In the genomic region with DNA sequence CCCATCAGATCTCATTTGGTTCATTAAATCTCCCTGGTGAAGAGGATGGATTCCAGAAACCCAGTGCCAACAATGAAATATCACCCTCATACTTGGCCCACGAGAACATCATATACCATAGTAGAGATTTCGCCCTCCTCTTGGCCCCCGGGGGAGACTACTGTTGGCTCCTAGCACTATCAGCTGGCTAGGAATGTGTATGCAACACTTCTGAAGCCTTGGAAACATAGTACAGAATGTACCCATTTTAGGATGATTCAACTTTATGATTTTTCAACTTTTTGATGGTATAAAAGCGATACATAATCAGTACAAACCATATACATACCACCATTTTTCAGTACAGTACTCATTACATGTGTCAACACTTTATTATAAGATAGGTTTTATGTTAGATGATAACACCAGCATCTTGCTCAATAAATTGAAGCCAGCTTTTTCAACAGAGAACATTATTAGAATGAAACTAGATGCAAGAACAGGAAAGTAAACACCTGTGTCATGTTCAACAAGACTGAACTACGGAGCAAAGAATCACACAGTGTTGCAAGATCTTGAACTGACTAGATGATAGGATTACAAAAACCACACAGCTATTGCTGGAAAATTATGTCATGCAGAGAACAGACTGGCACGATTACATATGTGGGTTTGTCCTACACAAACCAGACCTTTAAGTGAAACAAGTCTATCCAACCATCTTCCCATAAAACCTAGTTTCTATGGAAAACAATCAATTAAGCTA, we compare ENCODE assay signal across 11 cellular contexts. TPM values are rescaled to one million over a fixed set of nuclear protein-coding genes. Genes with fewer than 3 reads are reported as not detected.
DNase-seq lines count a peak whose midpoint lies in the region; ATAC-seq and TF ChIP-seq lines count a peak whose summit lies in the region.
"Had no signal": no experiment of that assay in that cellular context is flagged by ENCODE, and none has a peak within 500 bp of the region (broad histone marks: within the 10 kb centered on the region; RNA-seq: fewer than 3 reads in every experiment).

No MANE protein-coding gene starts in this region.

- H3K9me3 ChIP-seq in SK-N-SH: no peaks in the 10 kb centered on the region
- no peaks in the 10 kb centered on the region for H3K9me3 ChIP-seq in stomach

- H3K9me3 Mint-ChIP-seq in activated CD4-positive, alpha-beta T cell treated with anti-CD3 and anti-CD28 coated beads, Interleukin-2, amount 10 ng/mL, durations not matched to agents 7 days and 5 days: no peaks in the 10 kb centered on the region
- H3K9me3 Mint-ChIP-seq: CD14-positive monocyte, neural progenitor cell had no signal

- H3K4me3 Mint-ChIP-seq in activated CD4-positive, alpha-beta T cell treated with anti-CD3 and anti-CD28 coated beads, Interleukin-2, amount 10 ng/mL, durations not matched to agents 7 days and 5 days: no peak overlapping the region
- H3K4me3 Mint-ChIP-seq: CD14-positive monocyte, neural progenitor cell had no signal

- DNase-seq in left cardiac atrium (no peak), cardiac septum (ENCODE audit: low spot score) (no peak), SK-N-SH (no peak), foreskin keratinocyte (peak; percentile 80 to 83), midbrain (lab: John Stamatoyannopoulos, UW) (no peak), stomach (no peak)
- DNase-seq in activated CD4-positive, alpha-beta T cell treated with anti-CD3 and anti-CD28 coated beads, Interleukin-2, amount 10 ng/mL, durations not matched to agents 7 days and 5 days: no peak
- DNase-seq in activated T-cell treated with anti-CD3 and anti-CD28 coated beads, Interleukin-2, amount 50 U/mL, for 48 hours: no peak
- DNase-seq: NCI-H1436 treated with DMSO at 0.1 percent for 48 hours had no signal

- H3K36me3 ChIP-seq in SK-N-SH (replicated peaks in 1 of 2; ENCODE audit: control insufficient read depth in 1 of 2, insufficient read depth in 2 of 2, low read length in 1 of 2): peaks cover 6 to 22% of the 10 kb centered on the region in 2 experiments
- peaks cover 30 to 38% (median 35%) of the 10 kb centered on the region in 4 donors for H3K36me3 ChIP-seq in stomach
- H3K36me3 ChIP-seq: neural progenitor cell had no signal

- H3K27me3 Mint-ChIP-seq in activated CD4-positive, alpha-beta T cell treated with anti-CD3 and anti-CD28 coated beads, Interleukin-2, amount 10 ng/mL, durations not matched to agents 7 days and 5 days: no peaks in the 10 kb centered on the region

- H3K9ac ChIP-seq in SK-N-SH: no peak overlapping the region
- H3K9ac ChIP-seq: neural progenitor cell had no signal

- no peak for TF ChIP-seq POLR2A in stomach (IDR thresholded peaks at IDR 0.05)

- peaks cover 31% of the 10 kb centered on the region for H3F3A ChIP-seq in SK-N-SH (replicated peaks; ENCODE audit: insufficient read depth)

- ATAC-seq in left cardiac atrium: peak; percentile 47 to 69
- peak; percentile 15 for ATAC-seq in foreskin keratinocyte

- H3K27me3 ChIP-seq in SK-N-SH (ENCODE audit: insufficient read depth) (no peaks in the 10 kb centered on the region), foreskin keratinocyte (no peaks in the 10 kb centered on the region), stomach (no peaks in the 10 kb centered on the region)
- H3K27me3 ChIP-seq: neural progenitor cell had no signal

- TF ChIP-seq EP300 in SK-N-SH (IDR thresholded peaks at IDR 0.05; ENCODE audit: borderline replicate concordance in 1 of 2, low read depth in 1 of 2, low read length in 1 of 2) (no peak), stomach (IDR thresholded peaks at IDR 0.05) (no peak)

- TF ChIP-seq RAD21 in SK-N-SH (IDR thresholded peaks at IDR 0.05; ENCODE audit: low read length): no peak

- H3K4me1 ChIP-seq in SK-N-SH (ENCODE audit: control insufficient read depth in 1 of 2, insufficient read depth in 2 of 2, low read depth in 1 of 2, low read length in 1 of 2) (peaks cover 2 to 5% of the 10 kb centered on the region in 2 experiments; a peak in 3 of 4 replicates), foreskin keratinocyte (peaks cover 4% of the 10 kb centered on the region), stomach (no peaks in the 10 kb centered on the region)
- H3K4me1 ChIP-seq: neural progenitor cell had no signal

- H3K9me2 ChIP-seq in SK-N-SH: no peaks in the 10 kb centered on the region

- H3K36me3 Mint-ChIP-seq in activated CD4-positive, alpha-beta T cell treated with anti-CD3 and anti-CD28 coated beads, Interleukin-2, amount 10 ng/mL, durations not matched to agents 7 days and 5 days (ENCODE audit: low read depth): peaks cover 16% of the 10 kb centered on the region

- WGBS in SK-N-SH (ENCODE audit: low lambda C conversion rate): 63% methylated on average over 6 of the region's 6 CpGs
- WGBS in stomach, 5 donors: 68 to 81% (median 75%) methylated on average over 6 of the region's 6 CpGs

- H3K27ac ChIP-seq in SK-N-SH (ENCODE audit: low read depth in 2 of 2, low read length in 1 of 2): peak overlapping the region in 1 of 2 experiments; percentile 16; a peak in 2 of 4 replicates
- no peak overlapping the region for H3K27ac ChIP-seq in foreskin keratinocyte
- H3K27ac ChIP-seq in stomach: no peak overlapping the region
- H3K27ac ChIP-seq: neural progenitor cell had no signal

- no peak overlapping the region for H3K27ac Mint-ChIP-seq in activated CD4-positive, alpha-beta T cell treated with anti-CD3 and anti-CD28 coated beads, Interleukin-2, amount 10 ng/mL, durations not matched to agents 7 days and 5 days
- H3K27ac Mint-ChIP-seq: neural progenitor cell had no signal

- H3K4me3 ChIP-seq in SK-N-SH (ENCODE audit: low read depth in 2 of 2, low read length in 1 of 2) (no peak overlapping the region), stomach (no peak overlapping the region)
- H3K4me3 ChIP-seq: neural progenitor cell had no signal

- TF ChIP-seq CTCF in SK-N-SH (IDR thresholded peaks at IDR 0.05): no peak
- TF ChIP-seq CTCF in foreskin keratinocyte (conservative IDR thresholded peaks at IDR 0.05): no peak
- TF ChIP-seq CTCF in stomach (IDR thresholded peaks at IDR 0.05): no peak

- H3K4me2 ChIP-seq in SK-N-SH: no peak overlapping the region
- H3K4me2 ChIP-seq: neural progenitor cell had no signal

- no peaks in the 10 kb centered on the region for H3K79me2 ChIP-seq in SK-N-SH (ENCODE audit: insufficient read depth)

- intact Hi-C loops in left cardiac atrium (cut with DNase I) (no loop called here), cardiac septum (cut with DNase I) (no loop called here), stomach (cut with DNase I; ENCODE audit: low total_unique reads) (no loop called here)

- H3K4me1 Mint-ChIP-seq in activated CD4-positive, alpha-beta T cell treated with anti-CD3 and anti-CD28 coated beads, Interleukin-2, amount 10 ng/mL, durations not matched to agents 7 days and 5 days: no peaks in the 10 kb centered on the region
- H3K4me1 Mint-ChIP-seq: neural progenitor cell had no signal

- CTCF ChIA-PET in SK-N-SH (lab: Yijun Ruan, JAX): interaction anchor here (1.3 kb wide), 2 partner anchors 37 to 234 kb away, joined by 4 to 5 read pairs; a partner anchor contains a TSS
- CTCF ChIA-PET in activated CD4-positive, alpha-beta T cell treated with anti-CD3 and anti-CD28 coated beads, Interleukin-2, amount 10 ng/mL, durations not matched to agents 7 days and 5 days (lab: Charles Lee): interaction anchor here (2.3 kb wide), 1 partner anchor 37 kb away, joined by 8 read pairs; a partner anchor contains a TSS

- POLR2A ChIA-PET in SK-N-SH (lab: Yijun Ruan, JAX): no interaction called here
- POLR2A ChIA-PET in activated CD4-positive, alpha-beta T cell treated with anti-CD3 and anti-CD28 coated beads, Interleukin-2, amount 10 ng/mL, durations not matched to agents 7 days and 5 days (lab: Charles Lee): no interaction called here

- H4K20me1 ChIP-seq in SK-N-SH (ENCODE audit: insufficient read depth): peaks cover 9% of the 10 kb centered on the region; the same call in 1 of the 2 replicates

- no peak overlapping the region for H2AFZ ChIP-seq in SK-N-SH (ENCODE audit: low read depth)
- H2AFZ ChIP-seq: neural progenitor cell had no signal

TF ChIP-seq in SK-N-SH, 30 proteins besides CTCF, POLR2A, EP300 and RAD21:
- no peak for TF ChIP-seq NFIC (IDR thresholded peaks at IDR 0.05; ENCODE audit: borderline replicate concordance)
- TF ChIP-seq MEF2A (IDR thresholded peaks at IDR 0.05; ENCODE audit: borderline replicate concordance, low read depth): peak; percentile 41; the same call in 1 of the 2 replicates

RNA-seq across cellular contexts. Expression of a gene that starts 17.2 kb away (rescaled TPM):
- total RNA-seq in left cardiac atrium (100 to 1,000 TPM in 1 of 2 donors, 10 to 100 TPM in 1; 98.4 to 113 TPM), cardiac septum (77.9 TPM), foreskin keratinocyte (153 and 169 TPM in 2 replicates), stomach (100 to 1,000 TPM in 2 of 5 donors, 10 to 100 TPM in 3; 21.1 to 255 (median 87.8) TPM)
- polyA plus RNA-seq in SK-N-SH (2012; rRNA removed) (38.0 and 51.8 TPM in 2 replicates), foreskin keratinocyte (107 and 135 TPM in 2 replicates), stomach (100 to 1,000 TPM in 1 of 3 donors, 10 to 100 TPM in 2; 52.7 to 146 (median 65.6) TPM)
- 82.3 and 126 TPM in 2 replicates for polyA plus RNA-seq in SK-N-SH (2012; cell fraction: cytosol; rRNA removed)
- 5.7 and 18.1 TPM in 2 replicates for polyA plus RNA-seq in SK-N-SH (2012; cell fraction: nucleus; rRNA removed)
- total RNA-seq in activated CD4-positive, alpha-beta T cell treated with anti-CD3 and anti-CD28 coated beads, Interleukin-2, amount 10 ng/mL, durations not matched to agents 7 days and 5 days: 100 to 1,000 TPM; 158 to 182 TPM

RNA-seq across cellular contexts. Expression of a gene that starts 37.1 kb away (rescaled TPM):
- total RNA-seq in left cardiac atrium (10 to 100 TPM; 24.0 to 28.2 TPM), cardiac septum (33.4 TPM), foreskin keratinocyte (49.6 and 50.8 TPM in 2 replicates), stomach (100 to 1,000 TPM in 1 of 5 donors, 10 to 100 TPM in 4; 49.1 to 110 (median 92.1) TPM)
- polyA plus RNA-seq in SK-N-SH (2012; rRNA removed) (31.9 and 38.7 TPM in 2 replicates), foreskin keratinocyte (26.4 and 27.3 TPM in 2 replicates), stomach (10 to 100 TPM; 16.1 to 23.3 (median 20.0) TPM)
- 39.8 and 48.0 TPM in 2 replicates for polyA plus RNA-seq in SK-N-SH (2012; cell fraction: cytosol; rRNA removed)
- polyA plus RNA-seq in SK-N-SH (2012; cell fraction: nucleus; rRNA removed): 71.8 and 77.3 TPM in 2 replicates
- total RNA-seq in activated CD4-positive, alpha-beta T cell treated with anti-CD3 and anti-CD28 coated beads, Interleukin-2, amount 10 ng/mL, durations not matched to agents 7 days and 5 days: 10 to 100 TPM; 68.0 to 76.9 TPM

Comparison
In these comparisons a context has a peak if more than half of its experiments do, and no peak if none do; other contexts are left out.
1. DNase-seq: peak in foreskin keratinocyte (2 of 2); none in left cardiac atrium (single experiment), cardiac septum (single experiment), SK-N-SH (single experiment), midbrain (single experiment), activated CD4-positive, alpha-beta T cell treated with anti-CD3 and anti-CD28 coated beads, Interleukin-2, amount 10 ng/mL, durations not matched to agents 7 days and 5 days (single experiment), activated T-cell treated with anti-CD3 and anti-CD28 coated beads, Interleukin-2, amount 50 U/mL, for 48 hours (0 of 2) and stomach (single experiment).